In the genomic region with DNA sequence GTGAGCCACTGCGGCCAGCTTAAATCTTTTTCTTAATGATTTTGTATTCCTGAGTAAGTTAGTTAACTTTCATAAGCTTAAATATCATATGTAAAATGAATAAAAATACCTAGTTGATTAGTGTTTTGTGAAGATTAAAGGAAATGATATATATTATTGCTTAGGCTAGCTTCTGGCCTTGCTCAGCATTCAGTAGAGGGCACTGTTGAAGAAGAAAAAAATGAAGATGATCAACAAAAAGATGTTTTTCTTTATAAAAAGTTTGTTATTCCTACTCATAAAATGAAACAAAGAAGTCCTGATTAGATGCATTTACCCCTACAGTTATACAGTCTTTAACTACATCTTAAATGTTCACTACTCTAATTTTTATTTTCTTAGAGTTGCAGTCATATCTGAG, we compare ENCODE assay signal across 26 cellular contexts.
DNase-seq lines count a peak whose midpoint lies in the region; ATAC-seq and TF ChIP-seq lines count a peak whose summit lies in the region.
"Had no signal": no experiment of that assay in that cellular context is flagged by ENCODE, and none has a peak within 500 bp of the region (broad histone marks: within the 10 kb centered on the region; RNA-seq: fewer than 3 reads in every experiment).

No MANE protein-coding gene starts in this region.

- H3K4me1 ChIP-seq in BE2C (peaks cover 10% of the 10 kb centered on the region), osteoblast (ENCODE audit: insufficient read depth, low read length) (no peaks in the 10 kb centered on the region), gastrocnemius medialis (no peaks in the 10 kb centered on the region)
- H3K4me1 ChIP-seq: Caco-2 had no signal

- H3K27me3 ChIP-seq in BE2C (no peaks in the 10 kb centered on the region), osteoblast (ENCODE audit: insufficient read depth, low read length) (no peaks in the 10 kb centered on the region), gastrocnemius medialis (no peaks in the 10 kb centered on the region)

- TF ChIP-seq CTCF in BE2C (IDR thresholded peaks at IDR 0.05; ENCODE audit: low read depth, low read length) (peak; percentile 38), VCaP (conservative IDR thresholded peaks at IDR 0.05) (peak; percentile 39), epithelial cell of proximal tubule (conservative IDR thresholded peaks at IDR 0.05; ENCODE audit: low read depth, low read length) (peak; percentile 10), osteoblast (IDR thresholded peaks at IDR 0.05; ENCODE audit: extremely low read depth, low read depth, low read length) (no peak), gastrocnemius medialis (IDR thresholded peaks at IDR 0.05 in 4 of 5, conservative IDR thresholded peaks at IDR 0.05 in 1 of 5) (no peak)

- H3K4me3 ChIP-seq in BE2C (ENCODE audit: low read depth, low read length) (no peak overlapping the region), epithelial cell of proximal tubule (ENCODE audit: low read depth, low read length) (no peak overlapping the region), osteoblast (ENCODE audit: insufficient read depth, low read length) (no peak overlapping the region), gastrocnemius medialis (no peak overlapping the region)
- H3K4me3 ChIP-seq: GM23248, MG63 had no signal

- no peak overlapping the region for H2AFZ ChIP-seq in osteoblast (ENCODE audit: low read length)
- H2AFZ ChIP-seq: GM23248 had no signal

- H3K4me2 ChIP-seq in osteoblast (ENCODE audit: insufficient read depth, low read length): no peak overlapping the region

- H3K79me2 ChIP-seq in osteoblast (ENCODE audit: insufficient read depth, low read length): no peaks in the 10 kb centered on the region

- H3K9me3 ChIP-seq in BE2C (no peaks in the 10 kb centered on the region), osteoblast (ENCODE audit: low read depth, low read length) (no peaks in the 10 kb centered on the region), gastrocnemius medialis (no peaks in the 10 kb centered on the region)
- H3K9me3 ChIP-seq: Caco-2, MG63 had no signal

- intact Hi-C loops in gastrocnemius medialis (cut with DNase I; ENCODE audit: low total_unique reads): no loop called here

- H3K36me3 ChIP-seq in BE2C: no peaks in the 10 kb centered on the region
- H3K36me3 ChIP-seq in osteoblast (ENCODE audit: insufficient read depth, low read length): no peaks in the 10 kb centered on the region
- H3K36me3 ChIP-seq in gastrocnemius medialis: no peaks in the 10 kb centered on the region
- H3K36me3 ChIP-seq: MG63 had no signal

- TF ChIP-seq POLR2A in gastrocnemius medialis (IDR thresholded peaks at IDR 0.05): no peak

- H3K27ac ChIP-seq in VCaP (no peak overlapping the region), osteoblast (ENCODE audit: low read depth, low read length) (no peak overlapping the region), gastrocnemius medialis (no peak overlapping the region)
- H3K27ac ChIP-seq: GM23248, HL-60, RWPE1 had no signal

- ATAC-seq in gastrocnemius medialis (no peak), HG02610 (IDR thresholded peaks at IDR 0.05; ENCODE audit: unreplicated experiment) (no peak)
- ATAC-seq: CD8-positive, alpha-beta T cell; Panc1 had no signal

- DNase-seq in BE2C: no peak
- peak; percentile 8 for DNase-seq in LHCN-M2 (ENCODE audit: low read depth)
- no peak for DNase-seq in epithelial cell of proximal tubule (ENCODE audit: low read depth)
- DNase-seq in osteoblast (ENCODE audit: insufficient read length, low spot score, missing footprints): no peak
- no peak for DNase-seq in gastrocnemius medialis
- DNase-seq in NCI-H1694 (lab: John Stamatoyannopoulos, UW): no peak
- DNase-seq: AML-193; C1 segment of cervical spinal cord; Caco-2; CD8-positive, alpha-beta T cell; GM23248; H7; HFFc6; MG63; NCI-H1105 treated with DMSO at 0.1 percent for 48 hours; NCI-H2081 treated with DMSO at 0.1 percent for 48 hours; NCI-H2171; NCI-H524; NCI-H774; SHP77 treated with DMSO at 0.1 percent for 48 hours; SW 1271 had no signal

- no peaks in the 10 kb centered on the region for H4K20me1 ChIP-seq in osteoblast (ENCODE audit: insufficient read depth, low read length)

- in situ Hi-C loops in gastrocnemius medialis (cut with MboI; ENCODE audit: low sequenced_read_pairs in 4 of 4): no loop called here

Comparison
In these comparisons a context has a peak if more than half of its experiments do, and no peak if none do; other contexts are left out.
1. CTCF ChIP-seq: peak in BE2C (single experiment), VCaP (single experiment) and epithelial cell of proximal tubule (single experiment); none in osteoblast (single experiment) and gastrocnemius medialis (0 of 5).